16 cellular contexts compared by ENCODE assay signal in genomic region chr9:82140471-82140870, GRCh38.
A peak's percentile ranks its signal among the peaks of the same experiment; 100 is the strongest.
DNase-seq lines count a peak whose midpoint lies in the region; ATAC-seq, FAIRE-seq and TF ChIP-seq lines count a peak whose summit lies in the region.
"Had no signal": no experiment of that assay in that cellular context is flagged by ENCODE, and none has a peak within 500 bp of the region (broad histone marks: within the 10 kb centered on the region; RNA-seq: fewer than 3 reads in every experiment).

No MANE protein-coding gene starts in this region.

- TF ChIP-seq CTCF in mammary epithelial cell (conservative IDR thresholded peaks at IDR 0.05 in 1 of 2, IDR thresholded peaks at IDR 0.05 in 1 of 2; ENCODE audit: extremely low read depth in 1 of 2, insufficient read depth in 1 of 2, low read depth in 1 of 2, low read length in 2 of 2) (no peak), MCF 10A (IDR thresholded peaks at IDR 0.05; ENCODE audit: unreplicated experiment) (no peak), RWPE2 (IDR thresholded peaks at IDR 0.05; ENCODE audit: poor library complexity, severe bottlenecking) (no peak), foreskin keratinocyte (conservative IDR thresholded peaks at IDR 0.05) (no peak)

- no peaks in the 10 kb centered on the region for H3K4me1 Mint-ChIP-seq in MCF 10A (ENCODE audit: insufficient read depth, unreplicated experiment)

- H3K27ac ChIP-seq in mammary epithelial cell (ENCODE audit: insufficient read depth, low read depth, low read length) (no peak overlapping the region), RWPE2 (ENCODE audit: poor library complexity, severe bottlenecking) (no peak overlapping the region), foreskin keratinocyte (no peak overlapping the region)
- H3K27ac ChIP-seq: KMS-11, SJSA1 had no signal

- ATAC-seq in RWPE2 (ENCODE audit: low read depth) = peak; percentile 76
- ATAC-seq in foreskin keratinocyte = no peak

- dilution Hi-C loops in mammary epithelial cell (cut with HindIII; ENCODE audit: low sequenced_read_pairs) = no loop called here

- H3K27me3 Mint-ChIP-seq in MCF 10A (ENCODE audit: insufficient read depth, unreplicated experiment) = no peaks in the 10 kb centered on the region
- H3K27me3 Mint-ChIP-seq: CD4-positive, alpha-beta T cell had no signal

- CTCF ChIA-PET in mammary epithelial cell (lab: Charles Lee; ENCODE audit: low non-redundant PET) = no interaction called here
- CTCF ChIA-PET in MCF 10A (lab: Yijun Ruan, JAX) = no interaction called here

- H3K4me3 ChIP-seq in mammary epithelial cell (replicated peaks in 1 of 3; ENCODE audit: insufficient read depth in 1 of 3, low read depth in 2 of 3, low read length in 3 of 3) (no peak overlapping the region), RWPE2 (ENCODE audit: severe bottlenecking) (no peak overlapping the region)
- H3K4me3 ChIP-seq: SJSA1 had no signal

- peak; percentile 44 for FAIRE-seq in urothelium cell line (lab: Jason Lieb, UNC)
- FAIRE-seq: H1 had no signal

- no peak overlapping the region for H2AFZ ChIP-seq in mammary epithelial cell (ENCODE audit: low read depth, low read length)

- H3K9me3 ChIP-seq in mammary epithelial cell (replicated peaks; ENCODE audit: insufficient read depth, low read length) (no peaks in the 10 kb centered on the region), RWPE2 (ENCODE audit: severe bottlenecking) (no peaks in the 10 kb centered on the region)
- H3K9me3 ChIP-seq: SJSA1 had no signal

- H3K27me3 ChIP-seq in mammary epithelial cell (ENCODE audit: insufficient read depth, low read length) (no peaks in the 10 kb centered on the region), RWPE2 (ENCODE audit: insufficient read depth, poor library complexity, severe bottlenecking) (no peaks in the 10 kb centered on the region), foreskin keratinocyte (no peaks in the 10 kb centered on the region)
- H3K27me3 ChIP-seq: SJSA1 had no signal

- POLR2A ChIA-PET in MCF 10A (lab: Yijun Ruan, JAX) = interaction anchor here (0.6 kb wide), 1 partner anchor 892 kb away, joined by 3 read pairs; no protein-coding TSS in a partner anchor

- H3K36me3 Mint-ChIP-seq in MCF 10A (ENCODE audit: insufficient read depth, unreplicated experiment) = no peaks in the 10 kb centered on the region

- no peak overlapping the region for H3K4me2 ChIP-seq in mammary epithelial cell (ENCODE audit: insufficient read depth, low read depth, low read length)
- H3K4me2 ChIP-seq: KMS-11 had no signal

- no peak overlapping the region for H3K9ac ChIP-seq in mammary epithelial cell (ENCODE audit: insufficient read depth, low read length)
- H3K9ac ChIP-seq: KMS-11 had no signal

- no peak overlapping the region for H3K27ac Mint-ChIP-seq in MCF 10A (ENCODE audit: low read depth, unreplicated experiment)
- H3K27ac Mint-ChIP-seq: CD4-positive, alpha-beta T cell had no signal

- H3K4me1 ChIP-seq in mammary epithelial cell (ENCODE audit: insufficient read depth, low read length) (no peaks in the 10 kb centered on the region), RWPE2 (ENCODE audit: insufficient read depth, poor library complexity, severe bottlenecking) (no peaks in the 10 kb centered on the region), foreskin keratinocyte (no peaks in the 10 kb centered on the region)

- 78% methylated on average over 7 of the region's 7 CpGs for WGBS in mammary epithelial cell (ENCODE audit: low coverage, missing lambda C conversion rate)

- no peaks in the 10 kb centered on the region for H3K36me3 ChIP-seq in mammary epithelial cell (ENCODE audit: insufficient read depth, low read length)
- no peaks in the 10 kb centered on the region for H3K36me3 ChIP-seq in RWPE2 (ENCODE audit: low read depth)
- H3K36me3 ChIP-seq: SJSA1 had no signal

- peak; percentile 33 for DNase-seq in mammary epithelial cell
- DNase-seq in MCF 10A (ENCODE audit: unreplicated experiment) = no peak
- no peak for DNase-seq in RWPE2 (ENCODE audit: low spot score)
- peak; percentile 57 to 75 for DNase-seq in foreskin keratinocyte
- DNase-seq in urothelium cell line (ENCODE audit: low spot score) = no peak
- DNase-seq in NCI-H526 treated with DMSO at 0.1 percent for 48 hours (lab: John Stamatoyannopoulos, UW) = no peak
- no peak for DNase-seq in retina
- DNase-seq in NCI-H187 (lab: John Stamatoyannopoulos, UW) = no peak
- DNase-seq: CD4-positive, alpha-beta T cell; DMS153; NCI-H1436; NCI-H2081 treated with DMSO at 0.1 percent for 48 hours; NCI-H510A had no signal

- no peaks in the 10 kb centered on the region for H3K9me3 Mint-ChIP-seq in MCF 10A (ENCODE audit: unreplicated experiment)

- intact Hi-C loops in mammary epithelial cell (cut with micrococcal nuclease) = no loop called here
- intact Hi-C loops in MCF 10A (cut with micrococcal nuclease) = no loop called here

- in situ Hi-C loops in mammary epithelial cell (cut with MboI; ENCODE audit: low sequenced_read_pairs in 2 of 2) = no loop called here

- no peak overlapping the region for H3K4me3 Mint-ChIP-seq in MCF 10A (ENCODE audit: unreplicated experiment)
- H3K4me3 Mint-ChIP-seq: CD4-positive, alpha-beta T cell had no signal

- no peaks in the 10 kb centered on the region for H3K79me2 ChIP-seq in mammary epithelial cell (ENCODE audit: insufficient read depth, low read length)

- H4K20me1 ChIP-seq in mammary epithelial cell (ENCODE audit: insufficient read depth, low read length) = no peaks in the 10 kb centered on the region

- BruUV-seq in mammary epithelial cell (replicated peaks; lab: Mats Ljungman, UMichigan) = no TSS peak
- BruUV-seq in MCF 10A (replicated peaks; lab: Mats Ljungman, UMichigan) = no TSS peak

Comparison
In these comparisons a context has a peak if more than half of its experiments do, and no peak if none do; other contexts are left out.
1. DNase-seq: peak in mammary epithelial cell (single experiment) and foreskin keratinocyte (2 of 2); none in MCF 10A (single experiment), RWPE2 (single experiment), urothelium cell line (single experiment), NCI-H526 treated with DMSO at 0.1 percent for 48 hours (single experiment), retina (single experiment) and NCI-H187 (0 of 2).